In the genomic region with DNA sequence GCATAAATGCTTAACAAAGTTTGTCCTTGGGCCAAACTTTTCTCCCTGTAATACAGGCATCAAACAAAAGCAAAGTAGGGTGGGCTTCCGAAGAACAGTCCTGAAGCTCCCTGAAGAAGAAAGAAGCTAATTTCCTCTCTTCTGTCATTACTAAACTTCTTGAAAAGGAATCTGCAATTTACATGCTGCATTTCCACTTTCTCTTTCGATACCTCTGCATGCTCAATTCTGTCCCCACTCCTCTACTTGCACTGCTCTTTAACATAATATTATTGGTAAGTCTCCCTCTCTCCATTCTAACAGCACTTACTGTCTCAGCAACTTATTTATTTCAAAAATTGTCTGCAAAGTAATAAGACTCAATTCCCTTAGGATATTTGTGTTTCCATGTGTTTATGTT, we compare ENCODE assay signal across 11 cellular contexts. TPM values are rescaled to one million over a fixed set of nuclear protein-coding genes. Genes with fewer than 3 reads are reported as not detected.
DNase-seq lines count a peak whose midpoint lies in the region; ATAC-seq, FAIRE-seq and TF ChIP-seq lines count a peak whose summit lies in the region.
"Had no signal": no experiment of that assay in that cellular context is flagged by ENCODE, and none has a peak within 500 bp of the region (broad histone marks: within the 10 kb centered on the region; RNA-seq: fewer than 3 reads in every experiment).

No MANE protein-coding gene starts in this region.

- ATAC-seq in GM19463 (IDR thresholded peaks at IDR 0.05; ENCODE audit: unreplicated experiment) (peak; percentile 10), left colon (no peak)
- ATAC-seq in activated T-cell treated with anti-CD3 and anti-CD28 coated beads, Interleukin-2, amount 50 U/mL, for 4 hours: no peak

- H3K27me3 Mint-ChIP-seq in CD4-positive, alpha-beta memory T cell: no peaks in the 10 kb centered on the region
- no peaks in the 10 kb centered on the region for H3K27me3 Mint-ChIP-seq in activated T-cell treated with anti-CD3 and anti-CD28 coated beads, Interleukin-2, amount 50 U/mL, for 4 hours (ENCODE audit: low read depth)

- no peaks in the 10 kb centered on the region for H3K9me3 ChIP-seq in CD4-positive, alpha-beta memory T cell (ENCODE audit: control insufficient read depth in 1 of 2, low read length in 2 of 2)
- H3K9me3 ChIP-seq in effector memory CD4-positive, alpha-beta T cell (ENCODE audit: control insufficient read depth, low read length): no peaks in the 10 kb centered on the region

- H3K4me3 ChIP-seq in CD4-positive, alpha-beta memory T cell (ENCODE audit: low read length in 2 of 2): no peak overlapping the region
- no peak overlapping the region for H3K4me3 ChIP-seq in effector memory CD4-positive, alpha-beta T cell (ENCODE audit: insufficient read depth, low read depth, low read length, poor library complexity, severe bottlenecking)

- POLR2A ChIA-PET in CD4-positive, alpha-beta memory T cell (lab: Charles Lee; ENCODE audit: partially characterized antibody): no interaction called here

- H3K4me3 Mint-ChIP-seq in CD4-positive, alpha-beta memory T cell: peak overlapping the region in 7 of 8 donors; percentile 8 to 88 (median 61)
- no peak overlapping the region for H3K4me3 Mint-ChIP-seq in activated T-cell treated with anti-CD3 and anti-CD28 coated beads, Interleukin-2, amount 50 U/mL, for 4 hours

- peaks cover 0 to 1% of the 10 kb centered on the region in 2 donors for H3K36me3 Mint-ChIP-seq in CD4-positive, alpha-beta memory T cell
- H3K36me3 Mint-ChIP-seq in activated T-cell treated with anti-CD3 and anti-CD28 coated beads, Interleukin-2, amount 50 U/mL, for 4 hours (ENCODE audit: insufficient read depth): no peaks in the 10 kb centered on the region

- intact Hi-C loops in CD4-positive, alpha-beta memory T cell (cut with micrococcal nuclease): loop anchor here (5.0 kb wide), 1 partner anchor 366 kb away; the partner anchor contains the start of gene CDC20B
- intact Hi-C loops in left colon (cut with DNase I, micrococcal nuclease): no loop called here

- FAIRE-seq in H54 (lab: Jason Lieb, UNC): no peak

- TF ChIP-seq POLR2A in H54 (IDR thresholded peaks at IDR 0.05; ENCODE audit: low read depth, low read length): no peak

- H3K27ac ChIP-seq in CD4-positive, alpha-beta memory T cell (ENCODE audit: low read depth, low read length): peak overlapping the region; percentile 1
- H3K27ac ChIP-seq in effector memory CD4-positive, alpha-beta T cell (ENCODE audit: insufficient read depth, low read length, poor library complexity, severe bottlenecking): no peak overlapping the region

- peak in 3 of 5 donors; percentile 6 to 15 (median 10) for DNase-seq in CD4-positive, alpha-beta memory T cell
- DNase-seq in OCI-M1 (lab: John Stamatoyannopoulos, UW) (peak; percentile 81), globus pallidus (ENCODE audit: low spot score) (peak; percentile 24), H54 (ENCODE audit: insufficient read length, low spot score) (no peak), left colon (no peak)
- no peak for DNase-seq in effector memory CD4-positive, alpha-beta T cell
- DNase-seq in activated T-cell treated with anti-CD3 and anti-CD28 coated beads, Interleukin-2, amount 50 U/mL, for 4 hours: no peak
- DNase-seq: cerebellar nuclear complex, DMS53, NCI-H2081 had no signal

- peaks cover 34 to 45% (median 38%) of the 10 kb centered on the region in 4 donors for H3K4me1 Mint-ChIP-seq in CD4-positive, alpha-beta memory T cell
- peaks cover 43% of the 10 kb centered on the region for H3K4me1 Mint-ChIP-seq in activated T-cell treated with anti-CD3 and anti-CD28 coated beads, Interleukin-2, amount 50 U/mL, for 4 hours (ENCODE audit: low read depth)

- no peaks in the 10 kb centered on the region for H3K36me3 ChIP-seq in CD4-positive, alpha-beta memory T cell (ENCODE audit: insufficient read depth, low read length)
- no peaks in the 10 kb centered on the region for H3K36me3 ChIP-seq in effector memory CD4-positive, alpha-beta T cell (ENCODE audit: control insufficient read depth, insufficient read depth, low read length)

- peaks cover 0 to 1% (median 0%) of the 10 kb centered on the region in 8 donors for H3K9me3 Mint-ChIP-seq in CD4-positive, alpha-beta memory T cell
- H3K9me3 Mint-ChIP-seq in activated T-cell treated with anti-CD3 and anti-CD28 coated beads, Interleukin-2, amount 50 U/mL, for 4 hours: no peaks in the 10 kb centered on the region

- H3K4me1 ChIP-seq in CD4-positive, alpha-beta memory T cell (ENCODE audit: insufficient read depth, low read length): peaks cover 43% of the 10 kb centered on the region
- peaks cover 15% of the 10 kb centered on the region for H3K4me1 ChIP-seq in effector memory CD4-positive, alpha-beta T cell (ENCODE audit: control insufficient read depth, insufficient read depth, low read length, poor library complexity, severe bottlenecking)

- no peaks in the 10 kb centered on the region for H3K27me3 ChIP-seq in CD4-positive, alpha-beta memory T cell (ENCODE audit: insufficient read depth, low read length)
- no peaks in the 10 kb centered on the region for H3K27me3 ChIP-seq in effector memory CD4-positive, alpha-beta T cell (replicated peaks; ENCODE audit: control insufficient read depth, insufficient read depth, low read length, poor library complexity, severe bottlenecking)

- peak overlapping the region; percentile 17 to 62 (median 48) for H3K27ac Mint-ChIP-seq in CD4-positive, alpha-beta memory T cell

- CTCF ChIA-PET in CD4-positive, alpha-beta memory T cell (lab: Charles Lee; ENCODE audit: partially characterized antibody): no interaction called here

RNA-seq across cellular contexts. Expression of gene PLPP1, which starts 3.9 kb away (rescaled TPM):
- total RNA-seq in CD4-positive, alpha-beta memory T cell: 1 to 10 TPM; 6.1 to 6.8 TPM
- polyA plus RNA-seq in CD4-positive, alpha-beta memory T cell: 10 to 100 TPM; 10.3 to 12.4 TPM
- total RNA-seq in left colon: 100 to 1,000 TPM in 1 of 2 donors, 10 to 100 TPM in 1; 69.7 to 109 TPM
- total RNA-seq in activated T-cell treated with anti-CD3 and anti-CD28 coated beads, Interleukin-2, amount 50 U/mL, for 4 hours: 10 to 100 TPM in 2 of 3 donors, 1 to 10 TPM in 1; 9.3 to 17.1 (median 14.6) TPM

Comparison
In these comparisons a context has a peak if more than half of its experiments do, and no peak if none do; other contexts are left out.
1. DNase-seq: peak in CD4-positive, alpha-beta memory T cell (3 of 5), OCI-M1 (single experiment) and globus pallidus (single experiment); none in H54 (single experiment), left colon (0 of 2), effector memory CD4-positive, alpha-beta T cell (0 of 3) and activated T-cell treated with anti-CD3 and anti-CD28 coated beads, Interleukin-2, amount 50 U/mL, for 4 hours (single experiment).